Comparison of ENCODE assay signal across 1 cellular context in genomic region chr12:92942905-92943304, GRCh38.
TF ChIP-seq lines count a peak whose summit lies in the region.

No MANE protein-coding gene starts in this region.

TF ChIP-seq in SK-N-SH, 30 proteins besides CTCF, POLR2A, EP300 and RAD21 (continued from another document):
- TF ChIP-seq REST (IDR thresholded peaks at IDR 0.05; ENCODE audit: low read depth, low read length): no peak
- 0 out of 2 replicates have a peak, but pooled peaks have one; percentile 34 for TF ChIP-seq SIN3A (IDR thresholded peaks at IDR 0.05; ENCODE audit: borderline replicate concordance, low read depth, low read length)
- no peak for TF ChIP-seq ELF1 (IDR thresholded peaks at IDR 0.05)
- TF ChIP-seq POLR2AphosphoS5 (IDR thresholded peaks at IDR 0.05; ENCODE audit: low read depth, low read length): no peak
- TF ChIP-seq GABPA (IDR thresholded peaks at IDR 0.05; ENCODE audit: low read depth): no peak
- TF ChIP-seq ZBTB33 (IDR thresholded peaks at IDR 0.05; ENCODE audit: borderline replicate concordance, low read depth): no peak
- no peak for TF ChIP-seq FOSL2 (IDR thresholded peaks at IDR 0.05; ENCODE audit: borderline replicate concordance, low read depth)
- TF ChIP-seq NRF1 (IDR thresholded peaks at IDR 0.05; ENCODE audit: low read depth, low read length): no peak
- TF ChIP-seq SMC3 (IDR thresholded peaks at IDR 0.05; ENCODE audit: low read depth, low read length): no peak
- TF ChIP-seq MAX (IDR thresholded peaks at IDR 0.05; ENCODE audit: low read depth): no peak
- TF ChIP-seq JUND (IDR thresholded peaks at IDR 0.05): no peak
- peak; percentile 86 for TF ChIP-seq PBX3 (IDR thresholded peaks at IDR 0.05)
- TF ChIP-seq MEF2A (IDR thresholded peaks at IDR 0.05; ENCODE audit: borderline replicate concordance, low read depth): no peak
- TF ChIP-seq CHD2 (IDR thresholded peaks at IDR 0.05; ENCODE audit: low read length, partially characterized antibody): no peak
- TF ChIP-seq RCOR1 (IDR thresholded peaks at IDR 0.05; ENCODE audit: low read length): no peak
- no peak for TF ChIP-seq MXI1 (IDR thresholded peaks at IDR 0.05; ENCODE audit: low read depth, low read length)
- TF ChIP-seq TEAD4 (IDR thresholded peaks at IDR 0.05; ENCODE audit: borderline replicate concordance, insufficient read depth): no peak; the same call in 1 of the 2 replicates
- TF ChIP-seq IRF3 (IDR thresholded peaks at IDR 0.05; ENCODE audit: low read depth, low read length): no peak
- no peak for TF ChIP-seq TAF1 (IDR thresholded peaks at IDR 0.05; ENCODE audit: borderline replicate concordance, low read depth, low read length)
- TF ChIP-seq RXRA (IDR thresholded peaks at IDR 0.05; ENCODE audit: borderline replicate concordance, low read depth): peak; percentile 33; the same call in 1 of the 2 replicates
